1 cellular context compared by ENCODE assay signal in genomic region chr6:170295519-170296422, GRCh38.
TF ChIP-seq lines count a peak whose summit lies in the region.

No MANE protein-coding gene starts in this region.

TF ChIP-seq in H1, 55 proteins besides CTCF, POLR2A, EP300 and RAD21 (continued from another document):
- TF ChIP-seq ATF2 (IDR thresholded peaks at IDR 0.05; ENCODE audit: low read length) (no peak), SP1 (IDR thresholded peaks at IDR 0.05; ENCODE audit: low read depth, low read length) (0 out of 2 replicates have a peak, but pooled peaks have one; percentile 30), SIRT6 (IDR thresholded peaks at IDR 0.05; ENCODE audit: low read length) (no peak), PHF8 (conservative IDR thresholded peaks at IDR 0.05; ENCODE audit: low read depth, low read length) (no peak; the same call in 1 of the 2 replicates), ZNF274 (IDR thresholded peaks at IDR 0.05; ENCODE audit: borderline replicate concordance, extremely low read depth, low read length) (no peak), TAF1 (IDR thresholded peaks at IDR 0.05; ENCODE audit: low read depth, low read length) (0 out of 2 replicates have a peak, but pooled peaks have one; percentile 44), TAF7 (optimal IDR thresholded peaks at IDR 0.05; ENCODE audit: borderline replicate concordance, low read depth, low read length) (peak; percentile 27), KDM5A (IDR thresholded peaks at IDR 0.05; ENCODE audit: low read length) (no peak), CBX5 (IDR thresholded peaks at IDR 0.05; ENCODE audit: low read depth, low read length) (no peak), POLR2AphosphoS5 (IDR thresholded peaks at IDR 0.05; ENCODE audit: low read depth, low read length) (no peak), POU5F1 (IDR thresholded peaks at IDR 0.05; ENCODE audit: low read depth, low read length) (peak; percentile 70), KDM1A (IDR thresholded peaks at IDR 0.05; ENCODE audit: borderline replicate concordance, low read length) (no peak; the same call in 1 of the 2 replicates), NANOG (IDR thresholded peaks at IDR 0.05; ENCODE audit: insufficient read depth, low read depth, low read length, poor library complexity, severe bottlenecking) (no peak), USF2 (IDR thresholded peaks at IDR 0.05; ENCODE audit: low read length) (no peak; the same call in 1 of the 2 replicates), MAX (IDR thresholded peaks at IDR 0.05) (peak; percentile 96), SUZ12 (IDR thresholded peaks at IDR 0.05; ENCODE audit: low read length) (peak; percentile 64), JUND (IDR thresholded peaks at IDR 0.05; ENCODE audit: low read length) (peak; percentile 35; the same call in 1 of the 2 replicates), RXRA (IDR thresholded peaks at IDR 0.05; ENCODE audit: insufficient read depth, low read depth, low read length) (no peak), CBX8 (IDR thresholded peaks at IDR 0.05; ENCODE audit: borderline replicate concordance, low read depth, low read length) (no peak), RNF2 (IDR thresholded peaks at IDR 0.05; ENCODE audit: borderline replicate concordance, low read depth, low read length, missing control alignments, poor library complexity, severe bottlenecking) (peak; percentile 58), CHD1 (IDR thresholded peaks at IDR 0.05; ENCODE audit: low read depth, low read length) (no peak), CTBP2 (IDR thresholded peaks at IDR 0.05; ENCODE audit: borderline replicate concordance, insufficient read depth, insufficient read length, low read length) (peak; percentile 23), SIX5 (IDR thresholded peaks at IDR 0.05; ENCODE audit: low read depth, low read length) (no peak), ATF3 (IDR thresholded peaks at IDR 0.05; ENCODE audit: insufficient read depth, low read depth, low read length) (no peak), JUN (IDR thresholded peaks at IDR 0.05; ENCODE audit: low read depth, low read length) (no peak), BRCA1 (IDR thresholded peaks at IDR 0.05; ENCODE audit: low read depth, low read length) (no peak), TEAD4 (IDR thresholded peaks at IDR 0.05; ENCODE audit: low read depth, low read length) (peak; percentile 40; the same call in 1 of the 2 replicates), GABPA (IDR thresholded peaks at IDR 0.05; ENCODE audit: borderline replicate concordance, insufficient read depth, low read length) (0 out of 2 replicates have a peak, but pooled peaks have one; percentile 40), NRF1 (IDR thresholded peaks at IDR 0.05; ENCODE audit: low read depth, low read length) (no peak), SAP30 (IDR thresholded peaks at IDR 0.05; ENCODE audit: insufficient read depth, insufficient replicate concordance, low read length) (no peak), TBP (IDR thresholded peaks at IDR 0.05; ENCODE audit: low read depth, low read length) (no peak), CHD2 (IDR thresholded peaks at IDR 0.05; ENCODE audit: low read length) (peak; percentile 63; the same call in 1 of the 2 replicates), RFX5 (IDR thresholded peaks at IDR 0.05; ENCODE audit: borderline replicate concordance, low read depth, low read length) (no peak), BCL11A (IDR thresholded peaks at IDR 0.05; ENCODE audit: low read depth in 2 of 2, low read length in 2 of 2) (no peak), YY1 (IDR thresholded peaks at IDR 0.05; ENCODE audit: low read depth, low read length) (no peak), EZH2 (IDR thresholded peaks at IDR 0.05; ENCODE audit: low read depth, low read length, severe bottlenecking) (peak; percentile 58), CREB1 (IDR thresholded peaks at IDR 0.05) (peak; percentile 28; the same call in 1 of the 2 replicates), E2F6 (IDR thresholded peaks at IDR 0.05) (no peak; the same call in none of the 2 replicates), BACH1 (IDR thresholded peaks at IDR 0.05; ENCODE audit: low read length) (no peak; the same call in none of the 2 replicates), SP2 (IDR thresholded peaks at IDR 0.05; ENCODE audit: low read length) (no peak), SRF (IDR thresholded peaks at IDR 0.05; ENCODE audit: low read depth, low read length) (no peak), SP4 (IDR thresholded peaks at IDR 0.05; ENCODE audit: low read length) (no peak), HDAC2 (IDR thresholded peaks at IDR 0.05; ENCODE audit: borderline replicate concordance in 1 of 2, low read depth in 2 of 2, low read length in 2 of 2) (peak; percentile 21 to 41; a peak in 2 of 4 replicates), EGR1 (IDR thresholded peaks at IDR 0.05; ENCODE audit: borderline replicate concordance, low read depth, low read length) (no peak), ASH2L (IDR thresholded peaks at IDR 0.05; ENCODE audit: low read length) (no peak), GTF2F1 (IDR thresholded peaks at IDR 0.05; ENCODE audit: borderline replicate concordance, low read depth, low read length) (0 out of 2 replicates have a peak, but pooled peaks have one; percentile 19), KDM4A (IDR thresholded peaks at IDR 0.05; ENCODE audit: low read depth, low read length, severe bottlenecking) (peak; percentile 96), FOSL1 (IDR thresholded peaks at IDR 0.05; ENCODE audit: insufficient read depth, low read depth, low read length) (no peak), CEBPB (IDR thresholded peaks at IDR 0.05; ENCODE audit: low read depth, low read length) (no peak), CHD7 (IDR thresholded peaks at IDR 0.05; ENCODE audit: insufficient replicate concordance, low read length) (no peak), HDAC6 (IDR thresholded peaks at IDR 0.05; ENCODE audit: low read depth, low read length) (no peak)
TF ChIP-seq in H1: peak in this region for 20.
